Comparison of ENCODE assay signal across 38 cellular contexts in the genomic region with DNA sequence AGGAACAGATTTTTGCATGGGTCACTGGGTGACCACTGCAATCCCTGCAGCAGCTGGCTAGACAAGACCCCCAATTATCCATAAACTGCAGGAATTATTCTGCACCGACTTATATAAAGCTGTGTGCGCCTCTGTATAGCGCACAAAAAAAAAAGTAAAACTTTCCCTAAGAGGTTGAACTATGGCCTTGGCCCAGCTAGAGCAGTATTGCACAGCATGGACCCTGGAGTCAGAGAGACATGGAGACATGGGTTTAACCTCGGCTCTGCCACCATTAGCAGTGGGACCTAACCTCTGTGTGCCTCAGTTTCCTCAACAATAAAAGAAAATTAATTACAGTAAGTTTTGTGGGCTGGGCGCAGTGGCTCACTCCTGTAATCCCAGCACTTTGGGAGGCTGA. TPM values are rescaled to one million over a fixed set of nuclear protein-coding genes. Genes with fewer than 3 reads are reported as not detected.
"Had no signal": no experiment of that assay in that cellular context is flagged by ENCODE, and none has a peak within 500 bp of the region (broad histone marks: within the 10 kb centered on the region; RNA-seq: fewer than 3 reads in every experiment).

No MANE protein-coding gene starts in this region.

- ATAC-seq: activated naive CD4-positive, alpha-beta T cell treated with anti-CD3 and anti-CD28 coated beads, Interleukin-2, amount 50 U/mL, for 72 hours; activated naive CD8-positive, alpha-beta T cell treated with anti-CD3 and anti-CD28 coated beads, Interleukin-2, amount 50 U/mL, for 24 hours; activated T-cell treated with anti-CD3 and anti-CD28 coated beads, Interleukin-2, amount 50 U/mL, for 4 hours; activated T-cell treated with anti-CD3 and anti-CD28 coated beads, Interleukin-2, amount 50 U/mL, for 72 hours; activated T-helper 17 cell treated with anti-CD3 and anti-CD28 coated beads, Interleukin-2, amount 50 U/mL, for 72 hours; body of pancreas had no signal

- H3K4me1 ChIP-seq: adrenal gland, ascending aorta, body of pancreas, breast epithelium had no signal

- H3K4me3 ChIP-seq: adrenal gland, ascending aorta, body of pancreas, breast epithelium, cardiac muscle cell had no signal

- H3K27me3 ChIP-seq: adrenal gland, ascending aorta, body of pancreas, brain microvascular endothelial cell, breast epithelium had no signal

- H3K27ac ChIP-seq: adrenal gland, ascending aorta, body of pancreas, brain microvascular endothelial cell, breast epithelium, cardiac muscle cell had no signal

- DNase-seq: activated effector memory CD4-positive, alpha-beta T cell treated with anti-CD3 and anti-CD28 coated beads, Interleukin-2, amount 50 U/mL, for 16 hours; activated effector memory CD4-positive, alpha-beta T cell treated with Interleukin-2 at 50 U/mL for 16 hours; activated gamma-delta T cell; activated gamma-delta T cell treated with Interleukin-2 at 50 U/mL for 16 hours; activated naive CD4-positive, alpha-beta T cell; activated naive CD4-positive, alpha-beta T cell treated with anti-CD3 and anti-CD28 coated beads for 36 hours; activated naive CD4-positive, alpha-beta T cell treated with anti-CD3 and anti-CD28 coated beads, Interleukin-2, amount 10 ng/mL, durations not matched to agents 7 days and 5 days; activated naive CD4-positive, alpha-beta T cell treated with anti-CD3 and anti-CD28 coated beads, Interleukin-2, amount 50 U/mL, for 16 hours; activated naive CD4-positive, alpha-beta T cell treated with Interleukin-2 at 50 U/mL for 16 hours; activated naive CD8-positive, alpha-beta T cell treated with anti-CD3 and anti-CD28 coated beads for 36 hours; activated naive CD8-positive, alpha-beta T cell treated with anti-CD3 and anti-CD28 coated beads, Interleukin-2, amount 10 ng/mL, durations not matched to agents 7 days and 5 days; activated naive CD8-positive, alpha-beta T cell treated with anti-CD3 and anti-CD28 coated beads, Interleukin-2, amount 50 U/mL, for 24 hours; activated T-cell treated with anti-CD3 and anti-CD28 coated beads, Interleukin-2, amount 50 U/mL, for 1 hour; activated T-cell treated with anti-CD3 and anti-CD28 coated beads, Interleukin-2, amount 50 U/mL, for 24 hours; activated T-cell treated with anti-CD3 and anti-CD28 coated beads, Interleukin-2, amount 50 U/mL, for 4 hours; activated T-cell treated with anti-CD3 and anti-CD28 coated beads, Interleukin-2, amount 50 U/mL, for 48 hours; activated T-cell treated with anti-CD3 and anti-CD28 coated beads, Interleukin-2, amount 50 U/mL, for 72 hours; amniotic stem cell; amygdala; anterior cingulate cortex; aorta; body of pancreas; brain microvascular endothelial cell; caudate nucleus; central memory CD4-positive, alpha-beta T cell; cerebellar nuclear complex had no signal

- H3K36me3 ChIP-seq: adrenal gland, ascending aorta, brain microvascular endothelial cell, breast epithelium, cardiac muscle cell had no signal

- FAIRE-seq: astrocyte, bronchial epithelial cell had no signal

- H3K9me3 ChIP-seq: adrenal gland, ascending aorta, body of pancreas, breast epithelium had no signal

RNA-seq across cellular contexts. Expression of a gene that starts 50.9 kb away (rescaled TPM):
- total RNA-seq: activated naive CD4-positive, alpha-beta T cell treated with anti-CD3 and anti-CD28 coated beads for 36 hours; activated naive CD4-positive, alpha-beta T cell treated with anti-CD3 and anti-CD28 coated beads, Interleukin-2, amount 50 U/mL, for 72 hours; activated naive CD8-positive, alpha-beta T cell treated with anti-CD3 and anti-CD28 coated beads for 36 hours; activated naive CD8-positive, alpha-beta T cell treated with anti-CD3 and anti-CD28 coated beads, Interleukin-2, amount 10 ng/mL, durations not matched to agents 7 days and 5 days; activated T-cell treated with anti-CD3 and anti-CD28 coated beads, Interleukin-2, amount 50 U/mL, for 4 hours; activated T-cell treated with anti-CD3 and anti-CD28 coated beads, Interleukin-2, amount 50 U/mL, for 72 hours; activated T-helper 1 cell treated with anti-CD3 and anti-CD28 coated beads, Interleukin-12 subunit alpha, Interleukin-12 subunit beta, Interleukin-2, Interleukin-4 antibody, amounts not matched to agents 30 ng/mL and 10 ng/mL and 1 ng/mL, durations not matched to agents 14 hours and 24 hours and 36 hours; activated T-helper 17 cell treated with anti-CD3 and anti-CD28 coated beads, Interleukin-2, amount 50 U/mL, for 72 hours; activated T-helper 2 cell treated with anti-CD3 and anti-CD28 coated beads, Interferon-gamma antibody, Interleukin-2, Interleukin-4, amounts not matched to agents 10 μg/mL and 5 μg/mL and 100 μg/mL, durations not matched to agents 14 hours and 24 hours and 36 hours; body of pancreas; bronchial epithelial cell; cardiac septum; cerebellum had no signal

RNA-seq across cellular contexts. Expression of a gene that starts 56.5 kb away (rescaled TPM):
- total RNA-seq: activated T-helper 1 cell treated with anti-CD3 and anti-CD28 coated beads, Interleukin-12 subunit alpha, Interleukin-12 subunit beta, Interleukin-2, Interleukin-4 antibody, amounts not matched to agents 30 ng/mL and 10 ng/mL and 1 ng/mL, durations not matched to agents 14 hours and 24 hours and 36 hours; activated T-helper 2 cell treated with anti-CD3 and anti-CD28 coated beads, Interferon-gamma antibody, Interleukin-2, Interleukin-4, amounts not matched to agents 10 μg/mL and 5 μg/mL and 100 μg/mL, durations not matched to agents 14 hours and 24 hours and 36 hours had no signal
